In genomic region chr12:65495233-65495632, GRCh38 we compare ENCODE assay signal across 16 cellular contexts.
DNase-seq lines count a peak whose midpoint lies in the region; FAIRE-seq lines count a peak whose summit lies in the region.
"Had no signal": no experiment of that assay in that cellular context is flagged by ENCODE, and none has a peak within 500 bp of the region (broad histone marks: within the 10 kb centered on the region; RNA-seq: fewer than 3 reads in every experiment).

No MANE protein-coding gene starts in this region.

- no peaks in the 10 kb centered on the region for H3K36me3 ChIP-seq in adipocyte (ENCODE audit: control insufficient read depth, insufficient read depth, low read length, severe bottlenecking)
- H3K36me3 ChIP-seq: vagina had no signal

- intact Hi-C loops in cardiac septum (cut with DNase I), result no loop called here
- intact Hi-C loops in posterior vena cava (cut with DNase I), result no loop called here

- no peaks in the 10 kb centered on the region for H3K9me3 ChIP-seq in adipocyte (ENCODE audit: control insufficient read depth, low read length)
- H3K9me3 ChIP-seq: vagina had no signal

- no peak overlapping the region for H3K4me3 ChIP-seq in adipocyte (ENCODE audit: low read length)
- H3K4me3 ChIP-seq: K562, vagina had no signal

- DNase-seq in AG08396 (ENCODE audit: low spot score), result peak; percentile 66
- DNase-seq in HTR-8/SVneo (ENCODE audit: insufficient read length, low spot score), result peak; percentile 63
- DNase-seq in adipocyte (ENCODE audit: low read depth), result peak; percentile 38
- DNase-seq in kidney tubule cell (ENCODE audit: low spot score), result peak; percentile 96
- DNase-seq in cardiac septum (ENCODE audit: low spot score), result no peak
- DNase-seq in posterior vena cava (ENCODE audit: low spot score), result no peak
- DNase-seq in NCI-H1436 treated with DMSO at 0.1 percent for 48 hours (lab: John Stamatoyannopoulos, UW), result no peak
- no peak for DNase-seq in AML-193 (lab: John Stamatoyannopoulos, UW)
- DNase-seq: activated CD4-positive, alpha-beta T cell treated with anti-CD3 and anti-CD28 coated beads for 48 hours; activated gamma-delta T cell treated with Interleukin-2 at 50 U/mL for 16 hours; hippocampal formation; NCI-H2171; right cardiac atrium had no signal

- H3K4me1 ChIP-seq in adipocyte (ENCODE audit: control insufficient read depth, insufficient read depth, low read length), result peaks cover 60% of the 10 kb centered on the region
- H3K4me1 ChIP-seq: vagina had no signal

- no peak overlapping the region for H3K9ac ChIP-seq in adipocyte (ENCODE audit: low read length)

- no peaks in the 10 kb centered on the region for H3K27me3 ChIP-seq in adipocyte (replicated peaks; ENCODE audit: control insufficient read depth, insufficient read depth, low read length)
- H3K27me3 ChIP-seq: vagina had no signal

- peak; percentile 93 for FAIRE-seq in HTR-8/SVneo (lab: Jason Lieb, UNC)
- FAIRE-seq: GM12891, K562 had no signal

Comparison
In these comparisons a context has a peak if more than half of its experiments do, and no peak if none do; other contexts are left out.
1. DNase-seq: peak in AG08396 (single experiment), HTR-8/SVneo (single experiment), adipocyte (single experiment) and kidney tubule cell (single experiment); none in cardiac septum (single experiment), posterior vena cava (single experiment), NCI-H1436 treated with DMSO at 0.1 percent for 48 hours (single experiment) and AML-193 (0 of 2).